Comparison of ENCODE assay signal across 22 cellular contexts in the genomic region with DNA sequence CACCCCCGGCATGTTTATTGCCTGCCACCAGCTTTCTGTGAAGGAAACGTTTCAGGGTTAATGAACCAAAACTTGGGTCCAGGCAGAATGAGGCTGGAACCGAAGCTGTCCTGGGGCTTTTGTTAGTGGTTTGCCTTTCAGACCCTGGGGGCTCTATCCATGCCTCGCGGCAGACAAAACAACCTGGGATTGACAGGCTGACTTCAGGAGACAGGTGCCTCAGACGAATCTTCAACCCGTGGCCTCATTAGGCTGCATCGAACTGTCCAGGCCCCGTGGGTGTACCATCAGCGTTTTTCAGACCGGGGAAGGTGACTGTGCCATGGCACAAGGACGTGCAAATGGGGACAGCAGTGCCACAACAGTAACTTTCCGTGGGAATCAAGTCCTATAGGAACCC.
DNase-seq lines count a peak whose midpoint lies in the region; ATAC-seq, FAIRE-seq and TF ChIP-seq lines count a peak whose summit lies in the region.
"Had no signal": no experiment of that assay in that cellular context is flagged by ENCODE, and none has a peak within 500 bp of the region (broad histone marks: within the 10 kb centered on the region; RNA-seq: fewer than 3 reads in every experiment).

No MANE protein-coding gene starts in this region.

- H2BK15ac ChIP-seq in neuronal stem cell (ENCODE audit: low read length) = no peak overlapping the region

- no peak overlapping the region for H3K23ac ChIP-seq in neuronal stem cell (ENCODE audit: low read depth, low read length, poor library complexity)

- POLR2A ChIA-PET in HepG2 (lab: Yijun Ruan, JAX) = no interaction called here

- in situ Hi-C loops in HepG2 (cut with HindIII; ENCODE audit: extremely low pct_ligation_motif_present, low pct_unique_long_range_greater_than_20kb) = no loop called here

- DNase-seq in right lobe of liver = peak in 2 of 3 donors; percentile 24 to 25
- DNase-seq in HepG2 (ENCODE audit: low spot score) = no peak
- DNase-seq in neuronal stem cell (ENCODE audit: low spot score) = no peak
- DNase-seq in renal cortical epithelial cell (ENCODE audit: low read depth) = peak; percentile 2
- no peak for DNase-seq in cortex of kidney (lab: John Stamatoyannopoulos, UW)
- no peak for DNase-seq in T1000 (lab: John Stamatoyannopoulos, UW)
- no peak for DNase-seq in activated T-cell treated with anti-CD3 and anti-CD28 coated beads, Interleukin-2, amount 50 U/mL, for 1 hour
- DNase-seq: AML-193; Calu3; CD4-positive, alpha-beta T cell; CD8-positive, alpha-beta T cell; DMS79 treated with DMSO at 0.1 percent for 48 hours; GF-D8 had no signal

- no peak overlapping the region for H3K4ac ChIP-seq in neuronal stem cell (ENCODE audit: low read length)

- H3K79me2 ChIP-seq in HepG2 (ENCODE audit: insufficient read depth, low read length) = no peaks in the 10 kb centered on the region

- no peak for TF ChIP-seq RAD21 in HepG2 (CRISPR knock-in tag; IDR thresholded peaks at IDR 0.05)

- no peak overlapping the region for H3K4me3 ChIP-seq in right lobe of liver
- no peak overlapping the region for H3K4me3 ChIP-seq in HepG2 (replicated peaks in 1 of 3; ENCODE audit: insufficient read depth in 1 of 3, low read depth in 2 of 3, low read length in 3 of 3)
- no peak overlapping the region for H3K4me3 ChIP-seq in neuronal stem cell (ENCODE audit: low read length in 2 of 2)
- H3K4me3 ChIP-seq: A549; BLaER1 treated with 17β-estradiol and CSF1 and Interleukin-3, amounts not matched to agents 10 nM and 100 nM had no signal

- H2BK5ac ChIP-seq in neuronal stem cell (ENCODE audit: low read length) = no peak overlapping the region

- H2BK12ac ChIP-seq in neuronal stem cell (ENCODE audit: low read length) = no peak overlapping the region

- no peaks in the 10 kb centered on the region for H3K9me3 ChIP-seq in right lobe of liver
- no peaks in the 10 kb centered on the region for H3K9me3 ChIP-seq in HepG2 (ENCODE audit: low read length)
- peaks cover 0 to 4% of the 10 kb centered on the region in 2 donors for H3K9me3 ChIP-seq in neuronal stem cell (replicated peaks in 1 of 2; ENCODE audit: control insufficient read depth in 2 of 2, insufficient read depth in 1 of 2, low read depth in 1 of 2, low read length in 2 of 2)
- H3K9me3 ChIP-seq: A549, Caco-2 had no signal

- H4K8ac ChIP-seq in neuronal stem cell (ENCODE audit: low read depth, low read length) = no peak overlapping the region

- H3K79me1 ChIP-seq in neuronal stem cell (ENCODE audit: low read depth, low read length) = no peaks in the 10 kb centered on the region

- H2AK5ac ChIP-seq in neuronal stem cell (ENCODE audit: low read depth, low read length) = peak overlapping the region; percentile 13

- H3K4me1 ChIP-seq in right lobe of liver (no peaks in the 10 kb centered on the region), HepG2 (ENCODE audit: insufficient read depth, low read length) (no peaks in the 10 kb centered on the region), neuronal stem cell (ENCODE audit: control insufficient read depth in 2 of 2, insufficient read depth in 1 of 2, low read depth in 1 of 2, low read length in 2 of 2) (no peaks in the 10 kb centered on the region)
- H3K4me1 ChIP-seq: A549, Caco-2 had no signal

- intact Hi-C loops in right lobe of liver (cut with DNase I) (no loop called here), HepG2 (cut with micrococcal nuclease; ENCODE audit: unreplicated experiment) (no loop called here)

- no peak overlapping the region for H2BK120ac ChIP-seq in neuronal stem cell (ENCODE audit: low read depth, low read length)

- no peaks in the 10 kb centered on the region for H4K20me1 ChIP-seq in HepG2 (ENCODE audit: insufficient read depth, low read length)
- H4K20me1 ChIP-seq: BLaER1 treated with 17β-estradiol and CSF1 and Interleukin-3, amounts not matched to agents 10 nM and 100 nM had no signal

- FAIRE-seq in HepG2 (lab: Jason Lieb, UNC) = no peak
- FAIRE-seq: A549, D721Med, G401.6, GM12891, GM19239 had no signal

- no peak for TF ChIP-seq EP300 in HepG2 (IDR thresholded peaks at IDR 0.05; ENCODE audit: low read depth in 2 of 2, low read length in 2 of 2)
- TF ChIP-seq EP300 in HepG2 (CRISPR knock-in tag; IDR thresholded peaks at IDR 0.05; ENCODE audit: borderline replicate concordance) = no peak

- no peak overlapping the region for H3K9ac ChIP-seq in HepG2 (ENCODE audit: insufficient read depth, low read depth, low read length)
- no peak overlapping the region for H3K9ac ChIP-seq in neuronal stem cell (ENCODE audit: low read depth, low read length, poor library complexity)
- H3K9ac ChIP-seq: BLaER1 treated with 17β-estradiol and CSF1 and Interleukin-3, amounts not matched to agents 10 nM and 100 nM had no signal

- H3K14ac ChIP-seq in neuronal stem cell (ENCODE audit: low read length) = no peak overlapping the region

- no peak overlapping the region for H4K91ac ChIP-seq in neuronal stem cell (ENCODE audit: low read depth, low read length, poor library complexity)

- H3K27me3 ChIP-seq in right lobe of liver (no peaks in the 10 kb centered on the region), HepG2 (ENCODE audit: control insufficient read depth in 1 of 2, insufficient read depth in 2 of 2, low read length in 2 of 2) (peaks cover 5 to 32% of the 10 kb centered on the region in 2 experiments; a peak in 4 of 5 replicates), neuronal stem cell (ENCODE audit: control insufficient read depth in 3 of 3, insufficient read depth in 3 of 3, low read depth in 1 of 3, low read length in 3 of 3) (no peaks in the 10 kb centered on the region)
- H3K27me3 ChIP-seq: BLaER1 treated with 17β-estradiol and CSF1 and Interleukin-3, amounts not matched to agents 10 nM and 100 nM had no signal

- no TSS peak for BruUV-seq in HepG2 (replicated peaks; lab: Mats Ljungman, UMichigan)

- H3K4me2 ChIP-seq in HepG2 (ENCODE audit: low read depth, low read length) (no peak overlapping the region), neuronal stem cell (ENCODE audit: insufficient read depth, low read length, poor library complexity, severe bottlenecking) (no peak overlapping the region)
- H3K4me2 ChIP-seq: A549; BLaER1 treated with 17β-estradiol and CSF1 and Interleukin-3, amounts not matched to agents 10 nM and 100 nM had no signal

- H2AFZ ChIP-seq in HepG2 (ENCODE audit: low read length) (no peak overlapping the region), neuronal stem cell (ENCODE audit: low read length) (no peak overlapping the region)

- WGBS in right lobe of liver (ENCODE audit: insufficient coverage, low coverage, low lambda C conversion rate, missing lambda C conversion rate) = 83% methylated on average over 4 of the region's 13 CpGs
- WGBS in HepG2 (ENCODE audit: low lambda C conversion rate) = 18% methylated on average over 13 of the region's 13 CpGs
- no CpG with 5 or more reads among the region's 13 CpGs for WGBS in neuronal stem cell (ENCODE audit: extremely low coverage in 2 of 2, insufficient read length in 2 of 2, insufficient replicate concordance in 1 of 2), 2 donors

- no peak for TF ChIP-seq POLR2A in right lobe of liver (IDR thresholded peaks at IDR 0.05)
- TF ChIP-seq POLR2A in HepG2 (IDR thresholded peaks at IDR 0.05; ENCODE audit: insufficient read depth in 1 of 2, low read depth in 2 of 2, low read length in 2 of 2) = no peak

- H3K18ac ChIP-seq in neuronal stem cell (ENCODE audit: low read length) = no peak overlapping the region

- TF ChIP-seq CTCF in right lobe of liver (IDR thresholded peaks at IDR 0.05) = no peak
- no peak for TF ChIP-seq CTCF in HepG2 (CRISPR knock-in tag; IDR thresholded peaks at IDR 0.05)

- H3K27ac ChIP-seq in right lobe of liver (no peak overlapping the region), HepG2 (ENCODE audit: extremely low read length, insufficient read depth, low read length) (no peak overlapping the region), neuronal stem cell (replicated peaks; ENCODE audit: low read length) (no peak overlapping the region)
- H3K27ac ChIP-seq: 22Rv1; A549; BLaER1 treated with 17β-estradiol and CSF1 and Interleukin-3, amounts not matched to agents 10 nM and 100 nM; C4-2B had no signal

- ATAC-seq in right lobe of liver (no peak), HepG2 (no peak)
- ATAC-seq: A549; CD8-positive, alpha-beta T cell had no signal

- CTCF ChIA-PET in HepG2 (lab: Yijun Ruan, JAX; ENCODE audit: low intra/inter-chr PET ratio, low total read pairs) = no interaction called here

- H3K36me3 ChIP-seq in right lobe of liver = no peaks in the 10 kb centered on the region
- H3K36me3 ChIP-seq in HepG2 (replicated peaks in 1 of 2; ENCODE audit: control insufficient read depth in 1 of 2, insufficient read depth in 2 of 2, low read length in 2 of 2) = no peaks in the 10 kb centered on the region
- no peaks in the 10 kb centered on the region for H3K36me3 ChIP-seq in neuronal stem cell (replicated peaks in 1 of 2; ENCODE audit: control insufficient read depth in 2 of 2, insufficient read depth in 2 of 2, low read length in 2 of 2)
- H3K36me3 ChIP-seq: BLaER1 treated with 17β-estradiol and CSF1 and Interleukin-3, amounts not matched to agents 10 nM and 100 nM had no signal

TF ChIP-seq in HepG2, 621 proteins besides CTCF, POLR2A, EP300 and RAD21:
- TF ChIP-seq, protein P1, sequence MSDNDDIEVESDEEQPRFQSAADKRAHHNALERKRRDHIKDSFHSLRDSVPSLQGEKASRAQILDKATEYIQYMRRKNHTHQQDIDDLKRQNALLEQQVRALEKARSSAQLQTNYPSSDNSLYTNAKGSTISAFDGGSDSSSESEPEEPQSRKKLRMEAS (IDR thresholded peaks at IDR 0.05) = no peak
- no peak for TF ChIP-seq FOXK1 (CRISPR knock-in tag; IDR thresholded peaks at IDR 0.05; ENCODE audit: borderline replicate concordance, low read depth)
- TF ChIP-seq ZNF382 (CRISPR knock-in tag; IDR thresholded peaks at IDR 0.05; ENCODE audit: borderline replicate concordance) = no peak
- no peak for TF ChIP-seq ZNF143 (CRISPR knock-in tag; IDR thresholded peaks at IDR 0.05)
- no peak for TF ChIP-seq IRX3 (CRISPR knock-in tag; IDR thresholded peaks at IDR 0.05; ENCODE audit: borderline replicate concordance, low read depth)
TF ChIP-seq in HepG2: peak in this region for 0.

Comparison
In these comparisons a context has a peak if more than half of its experiments do, and no peak if none do; other contexts are left out.
1. DNase-seq: peak in right lobe of liver (2 of 3) and renal cortical epithelial cell (single experiment); none in HepG2 (single experiment), neuronal stem cell (single experiment), cortex of kidney (single experiment), T1000 (single experiment) and activated T-cell treated with anti-CD3 and anti-CD28 coated beads, Interleukin-2, amount 50 U/mL, for 1 hour (single experiment).